In the genomic region with DNA sequence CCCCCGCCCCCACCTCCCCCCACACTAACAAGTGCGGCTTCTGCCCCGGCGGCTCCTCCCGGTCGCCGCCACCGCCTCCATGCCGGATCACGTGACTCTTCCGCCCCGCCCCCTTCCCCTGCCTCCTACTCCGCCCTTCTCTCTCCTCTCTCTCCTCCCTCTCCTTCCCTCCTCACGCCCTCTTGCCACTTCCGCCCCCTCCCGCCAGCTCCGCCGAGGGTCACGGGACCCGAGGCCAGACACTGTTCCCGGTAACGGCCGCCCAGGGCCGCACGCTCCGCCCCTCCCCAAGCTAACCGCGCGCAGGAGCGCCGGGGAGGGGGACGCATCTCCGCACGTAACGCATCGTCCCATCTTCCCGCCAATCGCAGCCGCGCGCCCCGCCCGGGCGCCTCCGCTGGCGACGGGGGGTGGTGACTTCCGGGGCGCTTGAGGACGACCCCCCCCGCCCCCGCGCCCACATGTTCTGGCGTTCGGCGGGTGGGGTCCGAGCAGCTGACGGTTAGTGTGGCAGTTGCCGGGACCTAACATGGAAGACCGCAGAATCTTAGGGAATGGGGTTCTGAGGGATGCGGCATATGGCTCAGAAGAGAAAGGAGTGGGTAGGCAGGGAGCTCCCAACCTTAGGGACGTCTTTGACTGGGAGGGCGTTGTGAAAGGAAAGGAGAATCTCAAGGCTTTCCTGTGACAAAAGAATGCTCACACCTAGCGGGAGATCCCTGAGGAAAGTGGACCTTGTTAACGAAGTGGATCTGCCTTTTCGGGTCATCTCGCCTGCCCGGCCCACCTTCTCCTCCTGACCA, we compare ENCODE assay signal across 7 cellular contexts. TPM values are rescaled to one million over a fixed set of nuclear protein-coding genes. Genes with fewer than 3 reads are reported as not detected.
A peak's percentile ranks its signal among the peaks of the same experiment; 100 is the strongest.
DNase-seq lines count a peak whose midpoint lies in the region; ATAC-seq and TF ChIP-seq lines count a peak whose summit lies in the region.

A gene with protein sequence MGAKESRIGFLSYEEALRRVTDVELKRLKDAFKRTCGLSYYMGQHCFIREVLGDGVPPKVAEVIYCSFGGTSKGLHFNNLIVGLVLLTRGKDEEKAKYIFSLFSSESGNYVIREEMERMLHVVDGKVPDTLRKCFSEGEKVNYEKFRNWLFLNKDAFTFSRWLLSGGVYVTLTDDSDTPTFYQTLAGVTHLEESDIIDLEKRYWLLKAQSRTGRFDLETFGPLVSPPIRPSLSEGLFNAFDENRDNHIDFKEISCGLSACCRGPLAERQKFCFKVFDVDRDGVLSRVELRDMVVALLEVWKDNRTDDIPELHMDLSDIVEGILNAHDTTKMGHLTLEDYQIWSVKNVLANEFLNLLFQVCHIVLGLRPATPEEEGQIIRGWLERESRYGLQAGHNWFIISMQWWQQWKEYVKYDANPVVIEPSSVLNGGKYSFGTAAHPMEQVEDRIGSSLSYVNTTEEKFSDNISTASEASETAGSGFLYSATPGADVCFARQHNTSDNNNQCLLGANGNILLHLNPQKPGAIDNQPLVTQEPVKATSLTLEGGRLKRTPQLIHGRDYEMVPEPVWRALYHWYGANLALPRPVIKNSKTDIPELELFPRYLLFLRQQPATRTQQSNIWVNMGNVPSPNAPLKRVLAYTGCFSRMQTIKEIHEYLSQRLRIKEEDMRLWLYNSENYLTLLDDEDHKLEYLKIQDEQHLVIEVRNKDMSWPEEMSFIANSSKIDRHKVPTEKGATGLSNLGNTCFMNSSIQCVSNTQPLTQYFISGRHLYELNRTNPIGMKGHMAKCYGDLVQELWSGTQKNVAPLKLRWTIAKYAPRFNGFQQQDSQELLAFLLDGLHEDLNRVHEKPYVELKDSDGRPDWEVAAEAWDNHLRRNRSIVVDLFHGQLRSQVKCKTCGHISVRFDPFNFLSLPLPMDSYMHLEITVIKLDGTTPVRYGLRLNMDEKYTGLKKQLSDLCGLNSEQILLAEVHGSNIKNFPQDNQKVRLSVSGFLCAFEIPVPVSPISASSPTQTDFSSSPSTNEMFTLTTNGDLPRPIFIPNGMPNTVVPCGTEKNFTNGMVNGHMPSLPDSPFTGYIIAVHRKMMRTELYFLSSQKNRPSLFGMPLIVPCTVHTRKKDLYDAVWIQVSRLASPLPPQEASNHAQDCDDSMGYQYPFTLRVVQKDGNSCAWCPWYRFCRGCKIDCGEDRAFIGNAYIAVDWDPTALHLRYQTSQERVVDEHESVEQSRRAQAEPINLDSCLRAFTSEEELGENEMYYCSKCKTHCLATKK (N-terminal part only) (minus strand): TSS at position 92 of the 803 bp plus-strand sequence. CDS start 194 bp downstream, outside the sequence.

- H4K20me1 ChIP-seq in hepatocyte (ENCODE audit: insufficient read depth, poor library complexity, severe bottlenecking): peaks cover 28% of the 10 kb centered on the region

- ATAC-seq in GM18499 (IDR thresholded peaks at IDR 0.05; ENCODE audit: insufficient read depth, unreplicated experiment): peak; percentile 45
- ATAC-seq in HG02943 (IDR thresholded peaks at IDR 0.05; ENCODE audit: low read depth, unreplicated experiment): peak; percentile 77

- H3K36me3 ChIP-seq in hepatocyte (replicated peaks; ENCODE audit: insufficient read depth, low read depth): no peaks in the 10 kb centered on the region

- DNase-seq in NCI-H1930 (lab: John Stamatoyannopoulos, UW) (peak; percentile 98 to 99), T-helper 22 cell (ENCODE audit: low read depth) (peak; percentile 96), astrocyte of the cerebellum (ENCODE audit: low read depth) (peak; percentile 94), hepatocyte (ENCODE audit: low spot score) (peak; percentile 98), retina (peak; percentile 97)

- H3K9me3 ChIP-seq in hepatocyte (ENCODE audit: low read depth): no peaks in the 10 kb centered on the region

- 3% methylated on average over 25 of the region's 68 CpGs for WGBS in hepatocyte (ENCODE audit: low lambda C conversion rate, missing lambda C conversion rate)

- H3K4me2 ChIP-seq in hepatocyte: peak within 1 kb of the TSS; percentile 84

- H3K4me3 ChIP-seq in astrocyte of the cerebellum (ENCODE audit: low read depth, low read length): peak within 1 kb of the TSS; percentile 96
- peak within 1 kb of the TSS; percentile 58 for H3K4me3 ChIP-seq in hepatocyte

- H3K27me3 ChIP-seq in hepatocyte: no peaks in the 10 kb centered on the region

- peaks cover 41% of the 10 kb centered on the region for H3K79me2 ChIP-seq in hepatocyte

- in situ Hi-C loops in astrocyte of the cerebellum (cut with HindIII; ENCODE audit: low sequenced_read_pairs): no loop called here

- peak within 1 kb of the TSS; percentile 62 for H2AFZ ChIP-seq in hepatocyte

- TF ChIP-seq CTCF in astrocyte of the cerebellum (IDR thresholded peaks at IDR 0.05; ENCODE audit: low read depth, low read length, missing control alignments) (no peak), hepatocyte (IDR thresholded peaks at IDR 0.05; ENCODE audit: poor library complexity) (peak; percentile 32)

- peaks cover 28% of the 10 kb centered on the region for H3K4me1 ChIP-seq in hepatocyte (ENCODE audit: insufficient read depth)

- H3K27ac ChIP-seq in hepatocyte: peak within 1 kb of the TSS; percentile 94

- H3K9me2 ChIP-seq in hepatocyte (replicated peaks; ENCODE audit: insufficient read depth): no peaks in the 10 kb centered on the region

RNA-seq across cellular contexts. Expression of the gene that starts here (rescaled TPM):
- 37.0 and 46.9 TPM in 2 replicates for total RNA-seq in hepatocyte
- polyA plus RNA-seq in hepatocyte: 15.3 and 29.6 TPM in 2 replicates

Comparison
In these comparisons a context has a peak if more than half of its experiments do, and no peak if none do; other contexts are left out.
1. Peak in every context shown above with its lines: DNase-seq, ATAC-seq, H3K4me3 ChIP-seq and H3K27ac ChIP-seq.